Comparison of ENCODE assay signal across 1 cellular context in the genomic region with DNA sequence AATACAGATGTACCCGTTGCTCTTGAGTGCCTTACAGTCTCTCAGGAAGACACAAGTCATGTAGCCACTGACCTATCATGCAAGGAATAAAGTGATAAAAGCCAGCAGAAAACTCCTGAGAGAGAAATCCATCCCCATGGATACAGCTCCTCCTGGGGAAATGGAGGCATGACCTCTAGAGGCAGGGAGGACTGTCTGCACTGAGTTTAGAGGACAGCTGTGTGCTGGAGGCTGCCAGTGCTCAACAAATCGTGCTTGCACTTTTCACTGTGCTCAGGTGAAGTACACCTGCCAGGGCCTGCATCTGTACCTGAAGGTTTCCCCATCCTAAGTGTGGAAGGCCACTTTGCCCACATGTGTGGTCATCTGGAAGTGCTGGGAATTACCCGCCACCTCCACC.
A peak's percentile ranks its signal among the peaks of the same experiment; 100 is the strongest.
TF ChIP-seq lines count a peak whose summit lies in the region.

No MANE protein-coding gene starts in this region.

TF ChIP-seq in HepG2, 621 proteins besides CTCF, POLR2A, EP300 and RAD21:
- TF ChIP-seq ZNF746 (CRISPR knock-in tag; IDR thresholded peaks at IDR 0.05) (no peak), SATB2 (CRISPR knock-in tag; IDR thresholded peaks at IDR 0.05) (no peak), SP1 (IDR thresholded peaks at IDR 0.05) (no peak), SP1 (CRISPR knock-in tag; IDR thresholded peaks at IDR 0.05) (no peak)
- TF ChIP-seq, protein P1, sequence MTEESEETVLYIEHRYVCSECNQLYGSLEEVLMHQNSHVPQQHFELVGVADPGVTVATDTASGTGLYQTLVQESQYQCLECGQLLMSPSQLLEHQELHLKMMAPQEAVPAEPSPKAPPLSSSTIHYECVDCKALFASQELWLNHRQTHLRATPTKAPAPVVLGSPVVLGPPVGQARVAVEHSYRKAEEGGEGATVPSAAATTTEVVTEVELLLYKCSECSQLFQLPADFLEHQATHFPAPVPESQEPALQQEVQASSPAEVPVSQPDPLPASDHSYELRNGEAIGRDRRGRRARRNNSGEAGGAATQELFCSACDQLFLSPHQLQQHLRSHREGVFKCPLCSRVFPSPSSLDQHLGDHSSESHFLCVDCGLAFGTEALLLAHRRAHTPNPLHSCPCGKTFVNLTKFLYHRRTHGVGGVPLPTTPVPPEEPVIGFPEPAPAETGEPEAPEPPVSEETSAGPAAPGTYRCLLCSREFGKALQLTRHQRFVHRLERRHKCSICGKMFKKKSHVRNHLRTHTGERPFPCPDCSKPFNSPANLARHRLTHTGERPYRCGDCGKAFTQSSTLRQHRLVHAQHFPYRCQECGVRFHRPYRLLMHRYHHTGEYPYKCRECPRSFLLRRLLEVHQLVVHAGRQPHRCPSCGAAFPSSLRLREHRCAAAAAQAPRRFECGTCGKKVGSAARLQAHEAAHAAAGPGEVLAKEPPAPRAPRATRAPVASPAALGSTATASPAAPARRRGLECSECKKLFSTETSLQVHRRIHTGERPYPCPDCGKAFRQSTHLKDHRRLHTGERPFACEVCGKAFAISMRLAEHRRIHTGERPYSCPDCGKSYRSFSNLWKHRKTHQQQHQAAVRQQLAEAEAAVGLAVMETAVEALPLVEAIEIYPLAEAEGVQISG (CRISPR knock-in tag; IDR thresholded peaks at IDR 0.05): peak; percentile 53
